ENCODE assay signal across 13 cellular contexts in the genomic region with DNA sequence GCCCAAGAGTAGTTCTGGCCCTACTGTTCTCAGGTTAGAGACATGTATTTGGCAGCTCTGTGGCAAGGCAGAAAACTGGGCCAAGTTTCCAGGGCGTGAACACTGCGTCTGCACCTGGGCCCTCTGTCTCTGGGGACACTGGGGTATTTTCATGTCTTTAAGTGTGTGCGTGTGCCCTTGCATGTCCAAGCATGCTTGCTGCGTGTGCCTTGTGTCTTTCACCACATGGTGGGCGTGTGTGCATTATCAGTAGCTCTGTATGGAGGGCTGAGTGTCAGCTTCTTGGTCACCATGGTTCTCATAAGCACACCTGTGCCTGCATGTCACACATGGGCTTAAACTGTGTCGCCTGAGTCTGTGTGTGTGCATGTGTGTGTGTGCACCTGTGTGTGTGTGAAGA.
DNase-seq lines count a peak whose midpoint lies in the region; ATAC-seq, FAIRE-seq and TF ChIP-seq lines count a peak whose summit lies in the region.
"Had no signal": no experiment of that assay in that cellular context is flagged by ENCODE, and none has a peak within 500 bp of the region (broad histone marks: within the 10 kb centered on the region; RNA-seq: fewer than 3 reads in every experiment).

No MANE protein-coding gene starts in this region.

- no peak for FAIRE-seq in HTR-8/SVneo (lab: Jason Lieb, UNC)
- FAIRE-seq: islet of Langerhans had no signal

- TF ChIP-seq EP300 in upper lobe of left lung (IDR thresholded peaks at IDR 0.05), result no peak

- H3K27me3 ChIP-seq in upper lobe of left lung, result no peaks in the 10 kb centered on the region
- H3K27me3 ChIP-seq: adrenal gland had no signal

- no peaks in the 10 kb centered on the region for H3K9me3 ChIP-seq in upper lobe of left lung
- H3K9me3 ChIP-seq: adrenal gland had no signal

- DNase-seq in NCI-H1436 (lab: John Stamatoyannopoulos, UW) (peak; percentile 77), NCI-H1436 treated with DMSO at 0.1 percent for 48 hours (lab: John Stamatoyannopoulos, UW) (no peak), substantia nigra (lab: John Stamatoyannopoulos, UW) (no peak), HTR-8/SVneo (ENCODE audit: insufficient read length, low spot score) (no peak), upper lobe of left lung (no peak), NCI-H187 (lab: John Stamatoyannopoulos, UW) (no peak)
- DNase-seq: activated CD4-positive, alpha-beta T cell treated with anti-CD3 and anti-CD28 coated beads for 36 hours had no signal

- peak; percentile 76 for ATAC-seq in HG02642 (IDR thresholded peaks at IDR 0.05; ENCODE audit: poor library complexity, unreplicated experiment)
- ATAC-seq in HG03520 (IDR thresholded peaks at IDR 0.05; ENCODE audit: unreplicated experiment), result peak; percentile 86
- ATAC-seq in upper lobe of left lung (ENCODE audit: low FRiP score in 2 of 2), result no peak
- ATAC-seq: activated CD4-positive, alpha-beta T cell treated with anti-CD3 and anti-CD28 coated beads for 36 hours; Panc1 had no signal

- H3K27ac ChIP-seq in substantia nigra (ENCODE audit: low read depth, low read length, poor library complexity, severe bottlenecking) (peak overlapping the region; percentile 30), upper lobe of left lung (no peak overlapping the region)
- H3K27ac ChIP-seq: 22Rv1 had no signal

- 95 to 97% methylated on average over 2 to 6 of the region's 6 CpGs for WGBS in upper lobe of left lung, 2 donors

- peaks cover 6 to 16% (median 12%) of the 10 kb centered on the region in 4 donors for H3K4me1 ChIP-seq in upper lobe of left lung

- no peak overlapping the region for H3K4me3 ChIP-seq in upper lobe of left lung
- H3K4me3 ChIP-seq: adrenal gland had no signal

- TF ChIP-seq POLR2A in upper lobe of left lung (IDR thresholded peaks at IDR 0.05), result no peak

- no peak for TF ChIP-seq CTCF in upper lobe of left lung (IDR thresholded peaks at IDR 0.05)

- peaks cover 0 to 40% (median 14%) of the 10 kb centered on the region in 4 donors for H3K36me3 ChIP-seq in upper lobe of left lung
- H3K36me3 ChIP-seq: adrenal gland had no signal

Comparison
In these comparisons a context has a peak if more than half of its experiments do, and no peak if none do; other contexts are left out.
1. ATAC-seq: peak in HG02642 (single experiment) and HG03520 (single experiment); none in upper lobe of left lung (0 of 2).